ENCODE assay signal across 36 cellular contexts in the genomic region with DNA sequence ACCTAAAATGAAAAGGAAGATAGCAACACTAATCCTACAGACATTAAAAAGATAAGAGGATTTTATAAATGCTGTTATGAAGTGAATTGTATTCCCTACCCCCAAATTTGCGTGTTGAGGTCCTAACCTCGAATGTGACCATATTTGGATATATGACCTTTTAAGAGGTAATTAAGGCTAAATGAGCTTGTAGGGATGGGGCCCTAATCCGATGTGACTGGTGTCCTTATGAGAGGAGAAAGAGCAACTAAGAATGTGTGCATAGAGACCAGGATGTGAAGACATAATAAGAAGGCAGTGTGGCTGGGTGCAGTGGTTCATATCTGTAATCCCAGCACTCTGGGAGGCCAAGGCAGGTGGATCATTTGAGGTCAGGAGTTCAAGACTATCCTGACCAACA. TPM values are rescaled to one million over a fixed set of nuclear protein-coding genes. Genes with fewer than 3 reads are reported as not detected.
"Had no signal": no experiment of that assay in that cellular context is flagged by ENCODE, and none has a peak within 500 bp of the region (broad histone marks: within the 10 kb centered on the region; RNA-seq: fewer than 3 reads in every experiment).

No MANE protein-coding gene starts in this region.

- H3K36me3 ChIP-seq: MG63 had no signal

- H3K4me3 ChIP-seq: MG63 had no signal

- H3K27ac ChIP-seq: KMS-11 had no signal

- H3K9ac ChIP-seq: KMS-11 had no signal

- H3K4me2 ChIP-seq: KMS-11 had no signal

- DNase-seq: Karpas-422, Kasumi-1, MG63, MM.1S, MV-4-11, NCI-H1048, NCI-H1092, NCI-H1092 treated with DMSO at 0.1 percent for 48 hours, NCI-H1105, NCI-H1105 treated with DMSO at 0.1 percent for 48 hours, NCI-H1417, NCI-H1417 treated with DMSO at 0.1 percent for 48 hours, NCI-H1436, NCI-H1436 treated with DMSO at 0.1 percent for 48 hours, NCI-H146, NCI-H1694, NCI-H1694 treated with DMSO at 0.1 percent for 48 hours, NCI-H187, NCI-H187 treated with DMSO at 0.1 percent for 48 hours, NCI-H1930, NCI-H2029, NCI-H2029 treated with DMSO at 0.1 percent for 48 hours, NCI-H2081, NCI-H2081 treated with DMSO at 0.1 percent for 48 hours, NCI-H2107, NCI-H2171, NCI-H2171 treated with DMSO at 0.1 percent for 48 hours, NCI-H2227 treated with DMSO at 0.1 percent for 48 hours, NCI-H226, NCI-H345, NCI-H446, NCI-H446 treated with DMSO at 0.1 percent for 48 hours, NCI-H510A had no signal

RNA-seq across cellular contexts. Expression of a gene that starts 48.2 kb away (rescaled TPM):
- total RNA-seq: LHCN-M2, MCF 10A had no signal
